11 cellular contexts compared by ENCODE assay signal in genomic region chr1:175095069-175095468, GRCh38. TPM values are rescaled to one million over a fixed set of nuclear protein-coding genes. Genes with fewer than 3 reads are reported as not detected.
"Had no signal": no experiment of that assay in that cellular context is flagged by ENCODE, and none has a peak within 500 bp of the region (broad histone marks: within the 10 kb centered on the region; RNA-seq: fewer than 3 reads in every experiment).

No MANE protein-coding gene starts in this region.

- H3K27ac ChIP-seq: GM23248, HL-60, KMS-11 had no signal

- H3K4me1 ChIP-seq: HAP-1 had no signal

- H3K4me3 ChIP-seq: GM23248, HAP-1 had no signal

- H2AFZ ChIP-seq: GM23248 had no signal

- DNase-seq: GM23248, GOT3, H7, HFFc6, IMR-90, KBM-7 had no signal

- H3K36me3 ChIP-seq: HAP-1 had no signal

- H3K9me3 Mint-ChIP-seq: HFFc6 had no signal

- H3K4me3 Mint-ChIP-seq: HFFc6 had no signal

- H3K9me3 ChIP-seq: HAP-1 had no signal

- H3K4me2 ChIP-seq: KMS-11 had no signal

- H3K9ac ChIP-seq: GM23248, KMS-11 had no signal

- H3K27ac Mint-ChIP-seq: HFFc6 had no signal

- ATAC-seq: HCT116 had no signal

RNA-seq across cellular contexts. Expression of gene TNN, which starts 27.4 kb away (rescaled TPM):
- total RNA-seq: GM23248, H4, HFFc6, IMR-90 had no signal
- polyA plus RNA-seq: GM23248, IMR-90 had no signal
